18 cellular contexts compared by ENCODE assay signal in the genomic region with DNA sequence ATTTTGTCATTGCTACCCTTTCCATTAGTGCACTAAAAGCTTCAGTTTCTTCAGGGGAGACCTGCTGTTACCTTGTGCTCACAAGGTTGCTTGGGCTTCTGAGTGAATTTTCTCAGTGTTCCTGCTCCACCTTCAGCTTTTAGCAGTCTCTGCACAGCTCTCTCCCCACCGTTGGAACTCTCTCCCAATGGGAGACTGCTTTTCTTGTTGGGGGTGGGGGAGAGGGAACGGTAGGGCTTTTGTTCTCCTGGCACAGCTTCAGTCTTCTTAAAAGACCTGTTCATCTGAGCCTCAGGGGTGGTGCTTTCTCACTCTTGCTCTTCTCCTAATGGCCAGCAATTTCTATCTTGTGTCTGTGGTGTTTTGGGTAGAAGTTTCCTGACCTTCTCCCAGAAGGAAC.
DNase-seq lines count a peak whose midpoint lies in the region; ATAC-seq, FAIRE-seq and TF ChIP-seq lines count a peak whose summit lies in the region.
"Had no signal": no experiment of that assay in that cellular context is flagged by ENCODE, and none has a peak within 500 bp of the region (broad histone marks: within the 10 kb centered on the region; RNA-seq: fewer than 3 reads in every experiment).

No MANE protein-coding gene starts in this region.

- H3K27me3 ChIP-seq in A673 (replicated peaks; ENCODE audit: insufficient read depth, low read depth, low read length, poor library complexity) (no peaks in the 10 kb centered on the region), HUES48 (ENCODE audit: control insufficient read depth, insufficient read depth, low read length) (no peaks in the 10 kb centered on the region), H1 (replicated peaks in 1 of 4; ENCODE audit: control insufficient read depth in 3 of 4, extremely low read depth in 1 of 4, insufficient read depth in 3 of 4, low read length in 3 of 4) (no peaks in the 10 kb centered on the region)

- H4K20me1 ChIP-seq in H1 (replicated peaks in 1 of 2; ENCODE audit: control insufficient read depth in 1 of 2, insufficient read depth in 2 of 2, low read length in 2 of 2) = no peaks in the 10 kb centered on the region

- no peak overlapping the region for H3K18ac ChIP-seq in H1 (ENCODE audit: extremely low read depth, low read length)

- H2BK5ac ChIP-seq in H1 (ENCODE audit: low read depth, low read length) = peak overlapping the region; percentile 46; the same call in 1 of the 2 replicates

- no peaks in the 10 kb centered on the region for H3K23me2 ChIP-seq in H1 (ENCODE audit: low read depth, low read length)

- H3K27ac ChIP-seq in A673 (ENCODE audit: low read depth, low read length, poor library complexity, severe bottlenecking) (peak overlapping the region; percentile 74), HUES48 (ENCODE audit: low read depth, low read length) (peak overlapping the region; percentile 51), H1 (ENCODE audit: low read depth, low read length) (peak overlapping the region; percentile 27; the same call in 1 of the 2 replicates)
- H3K27ac ChIP-seq: C4-2B had no signal

- no peak overlapping the region for H2BK120ac ChIP-seq in H1 (replicated peaks; ENCODE audit: low read depth, low read length)

- 26% methylated on average over 2 of the region's 2 CpGs; no CpG with 5 or more reads in 1 of the 2 experiments for WGBS in H1 (ENCODE audit: extremely low coverage in 1 of 2, insufficient coverage in 1 of 2, insufficient read length in 1 of 2, insufficient replicate concordance in 2 of 2, low coverage in 1 of 2, low lambda C conversion rate in 2 of 2, missing lambda C conversion rate in 1 of 2), 2 experiments

- H3K9me3 ChIP-seq in A673 (ENCODE audit: low read depth, low read length, poor library complexity, severe bottlenecking) (no peaks in the 10 kb centered on the region), HUES48 (ENCODE audit: control insufficient read depth, insufficient read depth, low read length) (no peaks in the 10 kb centered on the region), H1 (ENCODE audit: insufficient read depth in 2 of 2, low read depth in 1 of 2, low read length in 1 of 2) (no peaks in the 10 kb centered on the region), mucosa of descending colon (no peaks in the 10 kb centered on the region)

- peak overlapping the region in 1 of 2 experiments; percentile 7; a peak in 1 of 4 replicates for H3K4me2 ChIP-seq in H1 (ENCODE audit: insufficient read depth in 1 of 2, low read depth in 2 of 2, low read length in 2 of 2)

- H2AK5ac ChIP-seq in H1 (ENCODE audit: low read depth, low read length) = no peak overlapping the region

- no peak overlapping the region for H2BK15ac ChIP-seq in H1 (ENCODE audit: low read length)

- no peak overlapping the region for H3K14ac ChIP-seq in H1 (ENCODE audit: insufficient read length)

- H3K56ac ChIP-seq in H1 (replicated peaks; ENCODE audit: insufficient read length, low read depth, low read length) = no peak overlapping the region

- H3K27ac Mint-ChIP-seq in activated naive CD4-positive, alpha-beta T cell treated with anti-CD3 and anti-CD28 coated beads, Interleukin-2, amount 10 ng/mL, durations not matched to agents 7 days and 5 days = no peak overlapping the region

- FAIRE-seq in H1 (lab: Jason Lieb, UNC) = peak; percentile 19
- FAIRE-seq: K562, RCC 7860 had no signal

- no peak overlapping the region for H4K91ac ChIP-seq in H1 (replicated peaks; ENCODE audit: insufficient read length, low read length)

- H3K4me3 ChIP-seq in A673 (ENCODE audit: low read depth, low read length, poor library complexity, severe bottlenecking) (no peak overlapping the region), HUES48 (ENCODE audit: low read depth, low read length) (peak overlapping the region; percentile 12; the same call in 1 of the 2 replicates), H1 (ENCODE audit: extremely low read depth in 1 of 4, insufficient read depth in 2 of 4, low read depth in 3 of 4, low read length in 4 of 4) (no peak overlapping the region), mucosa of descending colon (no peak overlapping the region)
- H3K4me3 ChIP-seq: K562 had no signal

- TF ChIP-seq CTCF in A673 (conservative IDR thresholded peaks at IDR 0.05; ENCODE audit: low read depth, low read length) (no peak), H1 (IDR thresholded peaks at IDR 0.05; ENCODE audit: control extremely low read depth in 1 of 3, insufficient read depth in 1 of 3, low read depth in 1 of 3, low read length in 3 of 3) (peak in 1 of 3 experiments; percentile 29; a peak in 1 of 4 replicates), mucosa of descending colon (IDR thresholded peaks at IDR 0.05) (no peak)

- H4K5ac ChIP-seq in H1 (ENCODE audit: insufficient read length, low read depth, low read length) = no peak overlapping the region

- H2AFZ ChIP-seq in H1 (ENCODE audit: low read length) = peak overlapping the region; percentile 81

- H3K36me3 ChIP-seq in A673 (ENCODE audit: insufficient read depth, low read length, poor library complexity, severe bottlenecking) = no peaks in the 10 kb centered on the region
- no peaks in the 10 kb centered on the region for H3K36me3 ChIP-seq in HUES48 (ENCODE audit: control insufficient read depth, insufficient read depth, low read length)
- H3K36me3 ChIP-seq in H1 (ENCODE audit: control insufficient read depth in 2 of 4, insufficient read depth in 4 of 4, low read length in 3 of 4) = no peaks in the 10 kb centered on the region
- no peaks in the 10 kb centered on the region for H3K36me3 ChIP-seq in mucosa of descending colon (ENCODE audit: low read depth)

- no peak overlapping the region for H3K23ac ChIP-seq in H1 (ENCODE audit: insufficient read length)

- no peaks in the 10 kb centered on the region for H3K27me3 Mint-ChIP-seq in activated naive CD4-positive, alpha-beta T cell treated with anti-CD3 and anti-CD28 coated beads, Interleukin-2, amount 10 ng/mL, durations not matched to agents 7 days and 5 days

- H2BK20ac ChIP-seq in H1 (ENCODE audit: low read length) = no peak overlapping the region

- DNase-seq in A673 (ENCODE audit: low spot score) = peak; percentile 59
- peak in 1 of 2 experiments; percentile 36 for DNase-seq in H1 (ENCODE audit: low read depth in 1 of 2, low spot score in 2 of 2)
- peak; percentile 54 for DNase-seq in islet precursor cell
- no peak for DNase-seq in mucosa of descending colon
- no peak for DNase-seq in activated naive CD4-positive, alpha-beta T cell treated with anti-CD3 and anti-CD28 coated beads, Interleukin-2, amount 10 ng/mL, durations not matched to agents 7 days and 5 days
- DNase-seq in GF-D8 (lab: John Stamatoyannopoulos, UW) = no peak
- no peak for DNase-seq in left ventricle myocardium superior
- DNase-seq: ACHN, DMS79 treated with DMSO at 0.1 percent for 48 hours, NCI-H1092 treated with DMSO at 0.1 percent for 48 hours, NCI-H1694, NCI-H2107, NCI-H226 had no signal

- H3K9ac ChIP-seq in HUES48 (ENCODE audit: low read depth, low read length) (no peak overlapping the region), H1 (replicated peaks in 1 of 4; ENCODE audit: extremely low read depth in 1 of 4, low read depth in 3 of 4, low read length in 3 of 4) (no peak overlapping the region)

- H3K4ac ChIP-seq in H1 (replicated peaks; ENCODE audit: insufficient read length, low read depth, low read length) = no peak overlapping the region

- TF ChIP-seq POLR2A in H1 (IDR thresholded peaks at IDR 0.05; ENCODE audit: control extremely low read depth in 1 of 2, low read depth in 2 of 2, low read length in 2 of 2) = no peak

- H3K9me3 Mint-ChIP-seq in activated naive CD4-positive, alpha-beta T cell treated with anti-CD3 and anti-CD28 coated beads, Interleukin-2, amount 10 ng/mL, durations not matched to agents 7 days and 5 days = peaks cover 2% of the 10 kb centered on the region

- peak; percentile 42 to 46 for TF ChIP-seq RAD21 in H1 (IDR thresholded peaks at IDR 0.05 in 1 of 2, conservative IDR thresholded peaks at IDR 0.05 in 1 of 2; ENCODE audit: low read depth in 2 of 2, low read length in 2 of 2)

- H3K79me1 ChIP-seq in H1 (ENCODE audit: low read depth, low read length) = no peaks in the 10 kb centered on the region

- H3K4me3 Mint-ChIP-seq in activated naive CD4-positive, alpha-beta T cell treated with anti-CD3 and anti-CD28 coated beads, Interleukin-2, amount 10 ng/mL, durations not matched to agents 7 days and 5 days = no peak overlapping the region

- H4K8ac ChIP-seq in H1 (ENCODE audit: extremely low read depth, insufficient read depth, low read length) = no peak overlapping the region

- H3K4me1 Mint-ChIP-seq in activated naive CD4-positive, alpha-beta T cell treated with anti-CD3 and anti-CD28 coated beads, Interleukin-2, amount 10 ng/mL, durations not matched to agents 7 days and 5 days = no peaks in the 10 kb centered on the region

- CTCF ChIA-PET in A673 (lab: Charles Lee) = no interaction called here
- CTCF ChIA-PET in H1 (lab: Charles Lee; ENCODE audit: partially characterized antibody) = no interaction called here
- CTCF ChIA-PET in activated naive CD4-positive, alpha-beta T cell treated with anti-CD3 and anti-CD28 coated beads, Interleukin-2, amount 10 ng/mL, durations not matched to agents 7 days and 5 days (lab: Charles Lee) = no interaction called here

- H3K36me3 Mint-ChIP-seq in activated naive CD4-positive, alpha-beta T cell treated with anti-CD3 and anti-CD28 coated beads, Interleukin-2, amount 10 ng/mL, durations not matched to agents 7 days and 5 days = no peaks in the 10 kb centered on the region

- no TSS peak for BruUV-seq in A673 (replicated peaks; lab: Mats Ljungman, UMichigan)

- intact Hi-C loops in A673 (cut with micrococcal nuclease; ENCODE audit: unreplicated experiment) (loop anchor here (10.0 kb wide), 2 partner anchors 120 to 490 kb away; no protein-coding TSS in a partner anchor), mucosa of descending colon (cut with DNase I, micrococcal nuclease) (no loop called here), left ventricle myocardium superior (cut with micrococcal nuclease) (no loop called here)

- TF ChIP-seq EP300 in H1 (IDR thresholded peaks at IDR 0.05; ENCODE audit: borderline replicate concordance in 1 of 2, low read depth in 2 of 2, low read length in 2 of 2) = no peak

- peaks cover 64% of the 10 kb centered on the region for H3K4me1 ChIP-seq in A673 (ENCODE audit: insufficient read depth, low read length, poor library complexity, severe bottlenecking)
- peaks cover 14% of the 10 kb centered on the region for H3K4me1 ChIP-seq in HUES48 (ENCODE audit: control insufficient read depth, insufficient read depth, low read length)
- peaks cover 0 to 6% (median 0%) of the 10 kb centered on the region in 4 experiments; a peak in 4 of 7 replicates for H3K4me1 ChIP-seq in H1 (replicated peaks in 1 of 4; ENCODE audit: control insufficient read depth in 3 of 4, insufficient read depth in 4 of 4, low read length in 3 of 4)
- H3K4me1 ChIP-seq in mucosa of descending colon (ENCODE audit: low read depth) = no peaks in the 10 kb centered on the region

- H3K79me2 ChIP-seq in H1 (ENCODE audit: control insufficient read depth in 1 of 2, insufficient read depth in 2 of 2, low read length in 2 of 2) = no peaks in the 10 kb centered on the region

- POLR2A ChIA-PET in A673 (lab: Charles Lee; ENCODE audit: low non-redundant PET) = no interaction called here
- POLR2A ChIA-PET in H1 (lab: Charles Lee; ENCODE audit: partially characterized antibody) = interaction anchor here (1.1 kb wide), 1 partner anchor 234 kb away, joined by 3 read pairs; no protein-coding TSS in a partner anchor

- H2BK12ac ChIP-seq in H1 (ENCODE audit: low read depth, low read length) = no peak overlapping the region

- ATAC-seq in mucosa of descending colon (no peak), left ventricle myocardium superior (no peak)
- ATAC-seq: K562, Right ventricle myocardium inferior had no signal

Comparison
In these comparisons a context has a peak if more than half of its experiments do, and no peak if none do; other contexts are left out.
1. DNase-seq: peak in A673 (single experiment) and islet precursor cell (single experiment); none in mucosa of descending colon (0 of 3), activated naive CD4-positive, alpha-beta T cell treated with anti-CD3 and anti-CD28 coated beads, Interleukin-2, amount 10 ng/mL, durations not matched to agents 7 days and 5 days (single experiment), GF-D8 (single experiment) and left ventricle myocardium superior (single experiment).
2. Peak in every context shown above with its lines, with median percentiles within 50 percentile points of each other: H3K27ac ChIP-seq.